24 cellular contexts compared by ENCODE assay signal in the genomic region with DNA sequence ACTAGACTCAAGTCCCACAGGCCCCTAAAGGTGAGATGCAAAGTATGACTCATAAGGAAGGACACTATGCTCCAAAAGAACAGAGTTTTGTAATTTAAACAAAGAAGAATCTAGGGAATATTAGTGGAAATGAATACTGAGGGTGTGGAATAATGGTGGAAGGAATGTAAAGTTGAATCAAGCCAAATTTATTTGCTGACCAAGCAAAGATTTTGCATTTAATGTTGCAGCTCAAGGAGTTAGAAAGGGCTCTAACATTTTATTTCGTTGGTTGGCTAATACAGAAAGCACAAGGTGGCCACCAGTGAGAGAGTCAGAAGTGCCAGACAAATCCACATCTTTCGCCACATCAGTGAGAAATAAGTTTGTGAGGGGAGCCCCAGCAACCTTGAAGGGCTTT.
DNase-seq lines count a peak whose midpoint lies in the region; ATAC-seq, FAIRE-seq and TF ChIP-seq lines count a peak whose summit lies in the region.
"Had no signal": no experiment of that assay in that cellular context is flagged by ENCODE, and none has a peak within 500 bp of the region (broad histone marks: within the 10 kb centered on the region; RNA-seq: fewer than 3 reads in every experiment).

No MANE protein-coding gene starts in this region.

- no peak for FAIRE-seq in HepG2 (lab: Jason Lieb, UNC)
- FAIRE-seq: GM12878, GM12892, GM18507 had no signal

- in situ Hi-C loops in HepG2 (cut with HindIII; ENCODE audit: extremely low pct_ligation_motif_present, low pct_unique_long_range_greater_than_20kb) = no loop called here
- in situ Hi-C loops in IMR-90 (cut with MboI; ENCODE audit: low sequenced_read_pairs) = no loop called here

- no peak for TF ChIP-seq POLR2A in HepG2 (IDR thresholded peaks at IDR 0.05; ENCODE audit: insufficient read depth in 1 of 2, low read depth in 2 of 2, low read length in 2 of 2)
- TF ChIP-seq POLR2A in right lobe of liver (IDR thresholded peaks at IDR 0.05) = no peak
- no peak for TF ChIP-seq POLR2A in IMR-90 (IDR thresholded peaks at IDR 0.05; ENCODE audit: low read depth, low read length)

- TF ChIP-seq CTCF in HepG2 (CRISPR knock-in tag; IDR thresholded peaks at IDR 0.05) = no peak
- no peak for TF ChIP-seq CTCF in right lobe of liver (IDR thresholded peaks at IDR 0.05)
- TF ChIP-seq CTCF in IMR-90 (conservative IDR thresholded peaks at IDR 0.05; ENCODE audit: low read depth, low read length) = no peak
- TF ChIP-seq CTCF in PC-3 (conservative IDR thresholded peaks at IDR 0.05; ENCODE audit: low read depth, low read length) = no peak

- 6% methylated on average over 2 of the region's 2 CpGs for WGBS in HepG2 (ENCODE audit: low lambda C conversion rate)
- WGBS in right lobe of liver (ENCODE audit: insufficient coverage, low coverage, low lambda C conversion rate, missing lambda C conversion rate) = 44% methylated on average over 2 of the region's 2 CpGs
- 83% methylated on average over 1 of the region's 2 CpGs; no CpG with 5 or more reads in 1 of the 2 experiments for WGBS in IMR-90 (ENCODE audit: extremely low coverage in 2 of 2, insufficient read length in 1 of 2), 2 experiments

- H3K27ac ChIP-seq in HepG2 (ENCODE audit: extremely low read length, insufficient read depth, low read length) = no peak overlapping the region
- no peak overlapping the region for H3K27ac ChIP-seq in right lobe of liver
- no peak overlapping the region for H3K27ac ChIP-seq in IMR-90 (ENCODE audit: insufficient read depth, low read length)
- H3K27ac ChIP-seq in PC-3 (ENCODE audit: low read length) = no peak overlapping the region
- H3K27ac ChIP-seq: 22Rv1, BLaER1 had no signal

- H3K23ac ChIP-seq in IMR-90 (ENCODE audit: low read depth, low read length) = no peak overlapping the region

- CTCF ChIA-PET in HepG2 (lab: Yijun Ruan, JAX; ENCODE audit: low intra/inter-chr PET ratio, low total read pairs) = no interaction called here
- CTCF ChIA-PET in IMR-90 (lab: Yijun Ruan, JAX) = no interaction called here
- CTCF ChIA-PET in PC-3 (lab: Charles Lee) = no interaction called here

- DNase-seq in HepG2 (ENCODE audit: low spot score) (no peak), right lobe of liver (no peak), IMR-90 (no peak), iPS-NIHi11 (ENCODE audit: low spot score) (no peak), PC-3 (no peak)
- DNase-seq: ACHN; BE2C; C1 segment of cervical spinal cord; CD4-positive, alpha-beta memory T cell; CD4-positive, CD25-positive, alpha-beta regulatory T cell; CD8-positive, alpha-beta memory T cell; COR-L47; DMS 273 treated with DMSO at 0.1 percent for 48 hours; DMS153; DMS53; DMS79; DND-41; EL; GDM1 had no signal

- ATAC-seq in HepG2 (no peak), right lobe of liver (no peak), IMR-90 (ENCODE audit: low read depth) (no peak), PC-3 (no peak)
- ATAC-seq: GM12878 had no signal

- H2AK5ac ChIP-seq in IMR-90 (ENCODE audit: low read depth, low read length) = no peak overlapping the region

- no peak overlapping the region for H4K8ac ChIP-seq in IMR-90 (ENCODE audit: low read depth in 2 of 2, low read length in 2 of 2)

- H3K9me2 ChIP-seq in PC-3 (replicated peaks; ENCODE audit: low read length) = no peaks in the 10 kb centered on the region

- H3K14ac ChIP-seq in IMR-90 (replicated peaks; ENCODE audit: low read depth, low read length) = no peak overlapping the region

- H2BK5ac ChIP-seq in IMR-90 (ENCODE audit: low read depth, low read length, poor library complexity, severe bottlenecking) = no peak overlapping the region

- H3K36me3 ChIP-seq in HepG2 (replicated peaks in 1 of 2; ENCODE audit: control insufficient read depth in 1 of 2, insufficient read depth in 2 of 2, low read length in 2 of 2) (no peaks in the 10 kb centered on the region), right lobe of liver (no peaks in the 10 kb centered on the region), IMR-90 (ENCODE audit: control insufficient read depth, insufficient read depth, low read length) (no peaks in the 10 kb centered on the region), PC-3 (ENCODE audit: low read depth, low read length) (no peaks in the 10 kb centered on the region)
- H3K36me3 ChIP-seq: BE2C, BLaER1 had no signal

- H2AFZ ChIP-seq in HepG2 (ENCODE audit: low read length) (no peak overlapping the region), IMR-90 (replicated peaks; ENCODE audit: low read length, poor library complexity) (no peak overlapping the region), PC-3 (ENCODE audit: low read length) (no peak overlapping the region)

- no peak overlapping the region for H2BK20ac ChIP-seq in IMR-90 (ENCODE audit: low read depth, low read length)

- intact Hi-C loops in HepG2 (cut with micrococcal nuclease; ENCODE audit: unreplicated experiment) = no loop called here
- intact Hi-C loops in right lobe of liver (cut with DNase I) = no loop called here
- intact Hi-C loops in IMR-90 (cut with micrococcal nuclease) = no loop called here
- intact Hi-C loops in PC-3 (cut with micrococcal nuclease) = no loop called here

- no peak overlapping the region for H4K5ac ChIP-seq in IMR-90 (ENCODE audit: low read depth, low read length)

- H3F3A ChIP-seq in PC-3 (ENCODE audit: low read length, unreplicated experiment) = no peaks in the 10 kb centered on the region

- H3K79me1 ChIP-seq in IMR-90 (ENCODE audit: low read depth in 1 of 2, low read length in 2 of 2) = no peaks in the 10 kb centered on the region

- H3K4me2 ChIP-seq in HepG2 (ENCODE audit: low read depth, low read length) (no peak overlapping the region), IMR-90 (ENCODE audit: low read depth, low read length) (no peak overlapping the region), PC-3 (ENCODE audit: low read length) (no peak overlapping the region)
- H3K4me2 ChIP-seq: BLaER1 had no signal

- H3K56ac ChIP-seq in IMR-90 (ENCODE audit: extremely low read depth, insufficient read depth, low read length) = no peak overlapping the region

- BruUV-seq in HepG2 (replicated peaks; lab: Mats Ljungman, UMichigan) (no TSS peak), IMR-90 (replicated peaks; lab: Mats Ljungman, UMichigan) (no TSS peak), PC-3 (replicated peaks; lab: Mats Ljungman, UMichigan) (no TSS peak)

- H3K79me2 ChIP-seq in HepG2 (ENCODE audit: insufficient read depth, low read length) (no peaks in the 10 kb centered on the region), PC-3 (ENCODE audit: low read length) (no peaks in the 10 kb centered on the region)

- no peak overlapping the region for H3K4ac ChIP-seq in IMR-90 (ENCODE audit: low read depth, low read length)

- H3K4me3 ChIP-seq in HepG2 (replicated peaks in 1 of 3; ENCODE audit: insufficient read depth in 1 of 3, low read depth in 2 of 3, low read length in 3 of 3) (no peak overlapping the region), right lobe of liver (no peak overlapping the region), IMR-90 (ENCODE audit: insufficient read depth, low read depth, low read length) (no peak overlapping the region), PC-3 (ENCODE audit: low read length) (no peak overlapping the region)
- H3K4me3 ChIP-seq: BLaER1, GM12878 had no signal

- H3K4me1 ChIP-seq in HepG2 (ENCODE audit: insufficient read depth, low read length) (no peaks in the 10 kb centered on the region), right lobe of liver (no peaks in the 10 kb centered on the region), IMR-90 (ENCODE audit: control insufficient read depth, insufficient read depth, low read length) (no peaks in the 10 kb centered on the region; the same call in 1 of the 2 replicates), PC-3 (ENCODE audit: insufficient read depth, low read length) (no peaks in the 10 kb centered on the region)
- H3K4me1 ChIP-seq: BE2C, BLaER1 had no signal

- POLR2A ChIA-PET in HepG2 (lab: Yijun Ruan, JAX) (no interaction called here), IMR-90 (lab: Charles Lee; ENCODE audit: unreplicated experiment) (no interaction called here), PC-3 (lab: Charles Lee; ENCODE audit: unreplicated experiment) (no interaction called here)

- no peak for TF ChIP-seq RAD21 in HepG2 (CRISPR knock-in tag; IDR thresholded peaks at IDR 0.05)
- no peak for TF ChIP-seq RAD21 in IMR-90 (IDR thresholded peaks at IDR 0.05; ENCODE audit: low read length)

- H2AK9ac ChIP-seq in IMR-90 (replicated peaks; ENCODE audit: low read depth, low read length, poor library complexity) = no peak overlapping the region

- no peak overlapping the region for H2BK120ac ChIP-seq in IMR-90 (ENCODE audit: low read depth, low read length)

- no peaks in the 10 kb centered on the region for H4K20me1 ChIP-seq in HepG2 (ENCODE audit: insufficient read depth, low read length)
- H4K20me1 ChIP-seq in IMR-90 (ENCODE audit: insufficient read depth, low read length) = no peaks in the 10 kb centered on the region
- H4K20me1 ChIP-seq in PC-3 (ENCODE audit: low read length) = no peaks in the 10 kb centered on the region
- H4K20me1 ChIP-seq: BLaER1 had no signal

- dilution Hi-C loops in IMR-90 (cut with HindIII; ENCODE audit: low sequenced_read_pairs, unreplicated experiment) = no loop called here

- no peak overlapping the region for H2BK15ac ChIP-seq in IMR-90 (ENCODE audit: low read depth, low read length)

- H3K9me1 ChIP-seq in IMR-90 (ENCODE audit: insufficient read depth, low read length) = no peaks in the 10 kb centered on the region; the same call in 1 of the 2 replicates

- peaks cover 95% of the 10 kb centered on the region for H3K9me3 ChIP-seq in HepG2 (ENCODE audit: low read length)
- no peaks in the 10 kb centered on the region for H3K9me3 ChIP-seq in right lobe of liver
- peaks cover under 1% of the 10 kb centered on the region; the same call in 1 of the 2 replicates for H3K9me3 ChIP-seq in IMR-90 (ENCODE audit: control insufficient read depth, insufficient read depth, low read length)
- H3K9me3 ChIP-seq in PC-3 (ENCODE audit: low read length) = no peaks in the 10 kb centered on the region
- H3K9me3 ChIP-seq: BE2C, BLaER1 had no signal

- no peak for TF ChIP-seq EP300 in HepG2 (IDR thresholded peaks at IDR 0.05; ENCODE audit: low read depth in 2 of 2, low read length in 2 of 2)
- TF ChIP-seq EP300 in HepG2 (CRISPR knock-in tag; IDR thresholded peaks at IDR 0.05; ENCODE audit: borderline replicate concordance) = no peak

- H3K27me3 ChIP-seq in HepG2 (ENCODE audit: control insufficient read depth in 1 of 2, insufficient read depth in 2 of 2, low read length in 2 of 2) (no peaks in the 10 kb centered on the region), right lobe of liver (no peaks in the 10 kb centered on the region), IMR-90 (ENCODE audit: control insufficient read depth, insufficient read depth, low read length) (no peaks in the 10 kb centered on the region), PC-3 (ENCODE audit: low read length) (no peaks in the 10 kb centered on the region)
- H3K27me3 ChIP-seq: BE2C, BLaER1 had no signal

- H3K9ac ChIP-seq in HepG2 (ENCODE audit: insufficient read depth, low read depth, low read length) (no peak overlapping the region), IMR-90 (ENCODE audit: low read depth, low read length) (no peak overlapping the region), PC-3 (ENCODE audit: low read length) (no peak overlapping the region)
- H3K9ac ChIP-seq: BLaER1 had no signal

- H4K91ac ChIP-seq in IMR-90 (ENCODE audit: insufficient read depth, low read depth, low read length) = no peak overlapping the region

- no peak overlapping the region for H3K18ac ChIP-seq in IMR-90 (ENCODE audit: low read depth, low read length)

TF ChIP-seq in HepG2, 621 proteins besides CTCF, POLR2A, EP300 and RAD21 (continues in another document):
- TF ChIP-seq TMF1 (CRISPR knock-in tag; IDR thresholded peaks at IDR 0.05; ENCODE audit: low read depth) = no peak
